In the genomic region with DNA sequence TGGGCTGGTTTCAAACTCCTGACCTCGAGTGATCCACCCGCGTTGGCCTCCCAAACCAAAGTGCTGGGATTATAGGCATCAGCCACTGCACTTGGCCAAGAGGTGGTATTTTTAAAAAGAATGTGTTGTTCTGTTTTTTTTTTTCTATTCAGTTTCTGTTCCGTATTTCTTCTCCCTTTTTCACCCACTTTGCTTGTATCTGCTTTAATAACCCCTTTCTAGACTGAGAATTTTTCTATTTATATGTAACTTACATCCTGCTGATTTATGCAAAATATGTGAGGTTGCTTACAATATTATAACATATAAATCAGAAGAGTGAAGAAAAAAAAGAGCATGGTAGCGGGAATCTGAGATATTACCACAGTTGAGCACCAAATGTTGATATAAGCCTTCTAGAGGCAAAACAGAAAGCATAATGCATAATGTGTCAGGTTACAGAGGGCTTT, we compare ENCODE assay signal across 13 cellular contexts.
DNase-seq lines count a peak whose midpoint lies in the region; ATAC-seq lines count a peak whose summit lies in the region.
"Had no signal": no experiment of that assay in that cellular context is flagged by ENCODE, and none has a peak within 500 bp of the region (broad histone marks: within the 10 kb centered on the region; RNA-seq: fewer than 3 reads in every experiment).

No MANE protein-coding gene starts in this region.

- DNase-seq in NCI-H2171 treated with DMSO at 0.1 percent for 48 hours (lab: John Stamatoyannopoulos, UW) (peak; percentile 33), NCI-H2171 (lab: John Stamatoyannopoulos, UW) (no peak), cerebellar cortex (ENCODE audit: low spot score) (no peak), dedifferentiated amniotic fluid mesenchymal stem cell (ENCODE audit: extremely low spot score) (no peak)
- no peak for DNase-seq in activated CD8-positive, alpha-beta memory T cell treated with anti-CD3 and anti-CD28 coated beads for 24 hours
- DNase-seq: 8988T; activated effector memory CD4-positive, alpha-beta T cell treated with Interleukin-2 at 50 U/mL for 16 hours; GF-D8; naive thymus-derived CD8-positive, alpha-beta T cell; stimulated activated CD4-positive, alpha-beta T cell treated with anti-CD3 and anti-CD28 coated beads, Interleukin-2, amount 100 ng/mL, for 48 hours had no signal

- peak overlapping the region; percentile 1 for H3K4me3 Mint-ChIP-seq in stimulated activated memory B cell treated with anti-CD40 and anti-IgM and Interleukin-4, amounts not matched to agents 10 μg/mL and 1 μg/mL and 100 μg/mL, for 72 hours
- H3K4me3 Mint-ChIP-seq: naive thymus-derived CD8-positive, alpha-beta T cell had no signal

- no peaks in the 10 kb centered on the region for H3K36me3 Mint-ChIP-seq in stimulated activated memory B cell treated with anti-CD40 and anti-IgM and Interleukin-4, amounts not matched to agents 10 μg/mL and 1 μg/mL and 100 μg/mL, for 72 hours
- H3K36me3 Mint-ChIP-seq: naive thymus-derived CD8-positive, alpha-beta T cell had no signal

- no peaks in the 10 kb centered on the region for H3K27me3 Mint-ChIP-seq in stimulated activated memory B cell treated with anti-CD40 and anti-IgM and Interleukin-4, amounts not matched to agents 10 μg/mL and 1 μg/mL and 100 μg/mL, for 72 hours

- H3K4me1 Mint-ChIP-seq in stimulated activated memory B cell treated with anti-CD40 and anti-IgM and Interleukin-4, amounts not matched to agents 10 μg/mL and 1 μg/mL and 100 μg/mL, for 72 hours, result peaks cover 54% of the 10 kb centered on the region

- peak overlapping the region; percentile 92 for H3K27ac Mint-ChIP-seq in stimulated activated memory B cell treated with anti-CD40 and anti-IgM and Interleukin-4, amounts not matched to agents 10 μg/mL and 1 μg/mL and 100 μg/mL, for 72 hours

- H3K9me3 Mint-ChIP-seq in stimulated activated memory B cell treated with anti-CD40 and anti-IgM and Interleukin-4, amounts not matched to agents 10 μg/mL and 1 μg/mL and 100 μg/mL, for 72 hours, result no peaks in the 10 kb centered on the region
- H3K9me3 Mint-ChIP-seq: naive thymus-derived CD8-positive, alpha-beta T cell had no signal

- ATAC-seq in HG02763 (IDR thresholded peaks at IDR 0.05; ENCODE audit: unreplicated experiment) (peak; percentile 64), HG03558 (IDR thresholded peaks at IDR 0.05; ENCODE audit: extremely low read depth, unreplicated experiment) (peak; percentile 65)
- ATAC-seq in stimulated activated memory B cell treated with anti-CD40 and anti-IgM and Interleukin-4, amounts not matched to agents 10 μg/mL and 1 μg/mL and 100 μg/mL, for 72 hours, result peak; percentile 80
- ATAC-seq: naive thymus-derived CD8-positive, alpha-beta T cell had no signal
